Comparison of ENCODE assay signal across 18 cellular contexts in the genomic region with DNA sequence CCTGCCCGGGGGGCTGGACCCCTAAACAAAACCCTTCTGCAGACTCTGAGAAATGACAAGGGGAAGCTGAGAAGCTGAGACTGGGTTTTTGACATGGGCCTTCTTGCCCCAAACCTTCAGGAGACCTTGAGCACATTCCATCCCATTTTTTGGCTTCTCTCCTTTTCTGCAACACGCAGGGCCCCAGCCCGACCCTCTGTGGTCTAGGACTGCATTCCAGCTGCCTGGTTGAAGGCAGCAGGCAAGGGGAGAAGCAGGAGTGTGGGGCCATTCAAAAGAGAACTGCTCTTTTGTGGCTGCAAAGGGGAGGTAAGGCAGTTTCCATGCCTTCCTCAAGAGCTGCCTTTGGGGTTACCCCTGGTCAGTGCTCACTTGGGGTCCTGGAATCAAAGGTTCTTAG.
"Had no signal": no experiment of that assay in that cellular context is flagged by ENCODE, and none has a peak within 500 bp of the region (broad histone marks: within the 10 kb centered on the region; RNA-seq: fewer than 3 reads in every experiment).

No MANE protein-coding gene starts in this region.

- H3K4me3 ChIP-seq: esophagus muscularis mucosa, gastrocnemius medialis, heart right ventricle, mucosa of descending colon, ovary, testis, tibial nerve, upper lobe of right lung, vagina had no signal

- H3K27me3 ChIP-seq: gastrocnemius medialis, ovary, testis, tibial nerve, upper lobe of right lung, vagina had no signal

- H3K4me1 ChIP-seq: esophagus muscularis mucosa, gastrocnemius medialis, heart right ventricle, testis, tibial nerve, upper lobe of right lung, vagina had no signal

- H3K36me3 ChIP-seq: esophagus muscularis mucosa, gastrocnemius medialis, heart right ventricle, ovary, tibial nerve, upper lobe of right lung, vagina had no signal

- H3K27ac ChIP-seq: esophagus muscularis mucosa, gastrocnemius medialis, heart right ventricle, ovary, testis, tibial nerve, upper lobe of right lung, vagina had no signal

- DNase-seq: effector memory CD4-positive, alpha-beta T cell; gastrocnemius medialis; heart right ventricle; islet precursor cell; mammary epithelial cell; mucosa of descending colon; naive thymus-derived CD8-positive, alpha-beta T cell; nucleus accumbens; right cardiac atrium; stimulated activated CD4-positive, alpha-beta T cell treated with anti-CD3 and anti-CD28 coated beads, Interleukin-4, amount 100 ng/mL, for 24 hours; stimulated activated naive B cell treated with anti-CD40 and anti-IgM and Interleukin-4, amounts not matched to agents 10 μg/mL and 1 μg/mL and 100 μg/mL, for 72 hours; stimulated activated naive CD8-positive, alpha-beta T cell treated with anti-CD3 and anti-CD28 coated beads, Interleukin-15, amount 100 ng/mL, for 72 hours; testis; upper lobe of right lung had no signal

- H3K9me3 ChIP-seq: esophagus muscularis mucosa, gastrocnemius medialis, heart right ventricle, mucosa of descending colon, ovary, testis, tibial nerve, upper lobe of right lung, vagina had no signal
